Comparison of ENCODE assay signal across 19 cellular contexts in genomic region chr13:38674208-38674607, GRCh38. TPM values are rescaled to one million over a fixed set of nuclear protein-coding genes. Genes with fewer than 3 reads are reported as not detected.
"Had no signal": no experiment of that assay in that cellular context is flagged by ENCODE, and none has a peak within 500 bp of the region (broad histone marks: within the 10 kb centered on the region; RNA-seq: fewer than 3 reads in every experiment).

No MANE protein-coding gene starts in this region.

- H3K27ac Mint-ChIP-seq: activated naive CD4-positive, alpha-beta T cell treated with anti-CD3 and anti-CD28 coated beads, Interleukin-2, amount 50 U/mL, for 24 hours had no signal

- H3K9me3 Mint-ChIP-seq: activated naive CD4-positive, alpha-beta T cell treated with anti-CD3 and anti-CD28 coated beads, Interleukin-2, amount 50 U/mL, for 24 hours had no signal

- H3K9me3 ChIP-seq: thyroid gland had no signal

- DNase-seq: activated CD4-positive, alpha-beta T cell treated with anti-CD3 and anti-CD28 coated beads for 1 hour; activated CD4-positive, alpha-beta T cell treated with anti-CD3 and anti-CD28 coated beads, Interleukin-2, amount 50 U/mL, for 4 hours; activated gamma-delta T cell; effector CD4-positive, alpha-beta T cell; foreskin fibroblast; glutamatergic neuron; hippocampal formation; kidney; occipital lobe; retina; stimulated activated CD8-positive, alpha-beta memory T cell treated with anti-CD3 and anti-CD28 coated beads, Interleukin-4, amount 100 ng/mL, for 48 hours; stimulated activated naive CD4-positive, alpha-beta T cell; thyroid gland; WERI-Rb-1 had no signal

- H3K27ac ChIP-seq: thyroid gland, WERI-Rb-1 had no signal

- ATAC-seq: left lobe of liver had no signal

- H3K4me1 Mint-ChIP-seq: activated naive CD4-positive, alpha-beta T cell treated with anti-CD3 and anti-CD28 coated beads, Interleukin-2, amount 50 U/mL, for 24 hours had no signal

- H3K4me3 ChIP-seq: lung, thyroid gland had no signal

- H3K36me3 Mint-ChIP-seq: activated naive CD4-positive, alpha-beta T cell treated with anti-CD3 and anti-CD28 coated beads, Interleukin-2, amount 50 U/mL, for 24 hours had no signal

- H3K4me3 Mint-ChIP-seq: activated naive CD4-positive, alpha-beta T cell treated with anti-CD3 and anti-CD28 coated beads, Interleukin-2, amount 50 U/mL, for 24 hours had no signal

- H3K27me3 ChIP-seq: thyroid gland had no signal

- H3K36me3 ChIP-seq: thyroid gland, WERI-Rb-1 had no signal

RNA-seq across cellular contexts. Expression of gene FREM2, which starts 12.7 kb away (rescaled TPM):
- total RNA-seq: activated CD8-positive, alpha-beta memory T cell treated with anti-CD3 and anti-CD28 coated beads for 36 hours; endothelial cell of umbilical vein had no signal
